ENCODE assay signal across 21 cellular contexts in the genomic region with DNA sequence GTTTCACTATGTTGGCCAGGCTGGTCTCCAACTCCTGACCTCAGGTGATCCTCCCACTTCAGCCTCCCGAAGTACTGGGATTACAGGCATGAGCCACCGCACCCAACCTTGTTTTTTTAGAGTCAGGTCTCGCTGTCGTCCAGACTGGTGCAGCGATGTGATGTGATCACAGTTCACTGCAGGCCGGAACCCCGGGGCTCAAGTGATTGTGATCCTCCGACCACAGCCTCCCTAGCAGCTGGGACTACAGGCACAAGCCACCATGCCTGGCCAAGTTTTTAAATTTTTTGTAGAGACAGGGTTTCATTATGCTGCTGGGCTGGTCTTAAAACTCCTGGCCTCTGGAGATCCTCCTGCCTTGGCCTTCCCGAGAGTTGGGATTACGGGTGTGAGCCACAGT.
"Had no signal": no experiment of that assay in that cellular context is flagged by ENCODE, and none has a peak within 500 bp of the region (broad histone marks: within the 10 kb centered on the region; RNA-seq: fewer than 3 reads in every experiment).

No MANE protein-coding gene starts in this region.

- H3K4me1 Mint-ChIP-seq: activated CD4-positive, alpha-beta memory T cell treated with anti-CD3 and anti-CD28 coated beads, Interleukin-2, amount 10 ng/mL, durations not matched to agents 7 days and 5 days; activated CD8-positive, alpha-beta memory T cell treated with anti-CD3 and anti-CD28 coated beads, Interleukin-2, amount 10 ng/mL, durations not matched to agents 7 days and 5 days had no signal

- H3K9ac ChIP-seq: neural progenitor cell had no signal

- H3K4me3 Mint-ChIP-seq: activated CD4-positive, alpha-beta memory T cell treated with anti-CD3 and anti-CD28 coated beads, Interleukin-2, amount 10 ng/mL, durations not matched to agents 7 days and 5 days; activated CD8-positive, alpha-beta memory T cell treated with anti-CD3 and anti-CD28 coated beads, Interleukin-2, amount 10 ng/mL, durations not matched to agents 7 days and 5 days; activated naive CD8-positive, alpha-beta T cell treated with anti-CD3 and anti-CD28 coated beads, Interleukin-2, amount 10 ng/mL, durations not matched to agents 7 days and 5 days; neural progenitor cell had no signal

- H3K4me2 ChIP-seq: neural progenitor cell had no signal

- H3K9me3 Mint-ChIP-seq: activated CD4-positive, alpha-beta memory T cell treated with anti-CD3 and anti-CD28 coated beads, Interleukin-2, amount 10 ng/mL, durations not matched to agents 7 days and 5 days; activated naive CD8-positive, alpha-beta T cell treated with anti-CD3 and anti-CD28 coated beads, Interleukin-2, amount 10 ng/mL, durations not matched to agents 7 days and 5 days; brain; neural progenitor cell had no signal

- H3K27ac ChIP-seq: colonic mucosa, neural progenitor cell, prostate gland had no signal

- ATAC-seq: activated CD8-positive, alpha-beta memory T cell treated with anti-CD3 and anti-CD28 coated beads, Interleukin-2, amount 10 ng/mL, durations not matched to agents 7 days and 5 days; left lobe of liver had no signal

- H3K27me3 ChIP-seq: colonic mucosa, neural progenitor cell, right atrium auricular region, stomach had no signal

- H2AFZ ChIP-seq: neural progenitor cell had no signal

- H3K4me3 ChIP-seq: colonic mucosa, neural progenitor cell, prostate gland, right atrium auricular region, stomach had no signal

- H3K27me3 Mint-ChIP-seq: activated CD4-positive, alpha-beta memory T cell treated with anti-CD3 and anti-CD28 coated beads, Interleukin-2, amount 10 ng/mL, durations not matched to agents 7 days and 5 days; activated CD8-positive, alpha-beta memory T cell treated with anti-CD3 and anti-CD28 coated beads, Interleukin-2, amount 10 ng/mL, durations not matched to agents 7 days and 5 days; activated naive CD8-positive, alpha-beta T cell treated with anti-CD3 and anti-CD28 coated beads, Interleukin-2, amount 10 ng/mL, durations not matched to agents 7 days and 5 days; brain had no signal

- H3K4me1 ChIP-seq: colonic mucosa, prostate gland had no signal

- H3K27ac Mint-ChIP-seq: activated CD4-positive, alpha-beta memory T cell treated with anti-CD3 and anti-CD28 coated beads, Interleukin-2, amount 10 ng/mL, durations not matched to agents 7 days and 5 days; activated CD8-positive, alpha-beta memory T cell treated with anti-CD3 and anti-CD28 coated beads, Interleukin-2, amount 10 ng/mL, durations not matched to agents 7 days and 5 days; activated naive CD8-positive, alpha-beta T cell treated with anti-CD3 and anti-CD28 coated beads, Interleukin-2, amount 10 ng/mL, durations not matched to agents 7 days and 5 days had no signal

- H3K36me3 ChIP-seq: colonic mucosa, neural progenitor cell, prostate gland had no signal

- DNase-seq: activated CD4-positive, alpha-beta memory T cell treated with anti-CD3 and anti-CD28 coated beads, Interleukin-2, amount 10 ng/mL, durations not matched to agents 7 days and 5 days; activated CD4-positive, alpha-beta T cell treated with anti-CD3 and anti-CD28 coated beads for 48 hours; activated CD4-positive, CD25-positive, alpha-beta regulatory T cell; activated CD8-positive, alpha-beta memory T cell treated with anti-CD3 and anti-CD28 coated beads, Interleukin-2, amount 10 ng/mL, durations not matched to agents 7 days and 5 days; activated naive CD4-positive, alpha-beta T cell; activated naive CD8-positive, alpha-beta T cell treated with anti-CD3 and anti-CD28 coated beads, Interleukin-2, amount 10 ng/mL, durations not matched to agents 7 days and 5 days; central memory CD4-positive, alpha-beta T cell; colonic mucosa; erythroblast; foreskin melanocyte; head of caudate nucleus; kidney; mammary epithelial cell; stimulated activated CD4-positive, alpha-beta T cell treated with anti-CD3 and anti-CD28 coated beads, Interleukin-2, amount 100 ng/mL, for 24 hours; stomach; trophoblast cell had no signal
